Comparison of ENCODE assay signal across 17 cellular contexts in the genomic region with DNA sequence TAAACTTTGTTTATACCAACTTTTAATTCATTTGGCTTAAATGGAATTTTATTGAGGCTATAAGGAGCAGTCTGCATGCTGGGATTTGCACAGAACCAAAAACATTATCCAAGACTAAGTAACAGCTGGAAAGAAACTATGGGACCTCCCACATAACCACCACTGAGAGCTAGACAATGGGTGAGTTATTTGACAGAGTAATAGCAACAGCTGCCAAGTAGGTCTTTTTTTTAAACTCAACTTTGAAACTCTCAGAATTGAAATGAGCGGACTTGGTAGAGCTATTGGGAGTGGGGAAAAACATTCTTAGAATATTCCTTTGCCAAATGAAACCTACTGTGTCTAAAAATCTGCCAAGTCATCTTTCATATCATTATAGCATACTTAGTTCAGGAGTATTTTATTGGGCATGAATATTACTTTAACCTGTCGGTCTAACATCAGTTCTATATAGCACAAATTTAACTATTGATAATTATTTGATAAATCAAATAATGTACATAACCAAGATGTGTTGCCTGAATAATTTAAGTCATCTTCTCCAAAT.
DNase-seq lines count a peak whose midpoint lies in the region; ATAC-seq, FAIRE-seq and TF ChIP-seq lines count a peak whose summit lies in the region.
"Had no signal": no experiment of that assay in that cellular context is flagged by ENCODE, and none has a peak within 500 bp of the region (broad histone marks: within the 10 kb centered on the region; RNA-seq: fewer than 3 reads in every experiment).

No MANE protein-coding gene starts in this region.

- H4K20me1 ChIP-seq in HepG2 (ENCODE audit: insufficient read depth, low read length): no peaks in the 10 kb centered on the region

- FAIRE-seq in HepG2 (lab: Jason Lieb, UNC): no peak

- 1% methylated on average over 2 of the region's 2 CpGs for WGBS in HepG2 (ENCODE audit: low lambda C conversion rate)
- 51% methylated on average over 2 of the region's 2 CpGs for WGBS in right lobe of liver (ENCODE audit: insufficient coverage, low coverage, low lambda C conversion rate, missing lambda C conversion rate)

- intact Hi-C loops in HepG2 (cut with micrococcal nuclease; ENCODE audit: unreplicated experiment): loop anchor here (10.0 kb wide), 1 partner anchor 627 kb away; no protein-coding TSS in a partner anchor
- intact Hi-C loops in right lobe of liver (cut with DNase I): no loop called here

- no peaks in the 10 kb centered on the region for H3K4me1 Mint-ChIP-seq in activated naive CD4-positive, alpha-beta T cell treated with anti-CD3 and anti-CD28 coated beads, Interleukin-2, amount 10 ng/mL, durations not matched to agents 7 days and 5 days
- H3K4me1 Mint-ChIP-seq: activated CD4-positive, alpha-beta T cell treated with anti-CD3 and anti-CD28 coated beads, Interleukin-2, amount 10 ng/mL, durations not matched to agents 24 days and 14 days; central memory CD8-positive, alpha-beta T cell had no signal

- H3K9me3 ChIP-seq in HepG2 (ENCODE audit: low read length) (no peaks in the 10 kb centered on the region), right lobe of liver (no peaks in the 10 kb centered on the region)

- BruUV-seq in HepG2 (replicated peaks; lab: Mats Ljungman, UMichigan): no TSS peak

- TF ChIP-seq EP300 in HepG2 (IDR thresholded peaks at IDR 0.05; ENCODE audit: low read depth in 2 of 2, low read length in 2 of 2) (no peak), HepG2 (CRISPR knock-in tag; IDR thresholded peaks at IDR 0.05; ENCODE audit: borderline replicate concordance) (no peak)

- no peak for TF ChIP-seq RAD21 in HepG2 (CRISPR knock-in tag; IDR thresholded peaks at IDR 0.05)

- no peaks in the 10 kb centered on the region for H3K27me3 ChIP-seq in HepG2 (ENCODE audit: control insufficient read depth in 1 of 2, insufficient read depth in 2 of 2, low read length in 2 of 2)
- no peaks in the 10 kb centered on the region for H3K27me3 ChIP-seq in right lobe of liver

- no peak overlapping the region for H2AFZ ChIP-seq in HepG2 (ENCODE audit: low read length)

- DNase-seq in HepG2 (ENCODE audit: low spot score) (no peak), right lobe of liver (no peak), astrocyte of the hippocampus (ENCODE audit: low read depth, low spot score) (peak; percentile 76), iPS-NIHi11 (ENCODE audit: low spot score) (peak; percentile 26), GF-D8 (lab: John Stamatoyannopoulos, UW) (no peak), mucosa of gallbladder (ENCODE audit: low spot score) (no peak)
- DNase-seq in activated naive CD4-positive, alpha-beta T cell treated with anti-CD3 and anti-CD28 coated beads, Interleukin-2, amount 10 ng/mL, durations not matched to agents 7 days and 5 days: no peak
- DNase-seq: activated CD4-positive, alpha-beta T cell treated with anti-CD3 and anti-CD28 coated beads, Interleukin-2, amount 10 ng/mL, durations not matched to agents 24 days and 14 days; head of caudate nucleus; kidney; NCI-H2081; SHP77 treated with DMSO at 0.1 percent for 48 hours; T1000 had no signal

- in situ Hi-C loops in HepG2 (cut with HindIII; ENCODE audit: extremely low pct_ligation_motif_present, low pct_unique_long_range_greater_than_20kb): no loop called here

- H3K9me3 Mint-ChIP-seq in activated naive CD4-positive, alpha-beta T cell treated with anti-CD3 and anti-CD28 coated beads, Interleukin-2, amount 10 ng/mL, durations not matched to agents 7 days and 5 days: peaks cover 10% of the 10 kb centered on the region

- no peaks in the 10 kb centered on the region for H3K27me3 Mint-ChIP-seq in activated naive CD4-positive, alpha-beta T cell treated with anti-CD3 and anti-CD28 coated beads, Interleukin-2, amount 10 ng/mL, durations not matched to agents 7 days and 5 days
- H3K27me3 Mint-ChIP-seq: activated CD4-positive, alpha-beta T cell treated with anti-CD3 and anti-CD28 coated beads, Interleukin-2, amount 10 ng/mL, durations not matched to agents 24 days and 14 days; activated naive CD8-positive, alpha-beta T cell; central memory CD8-positive, alpha-beta T cell; progenitor cell of endocrine pancreas had no signal

- no peak overlapping the region for H3K9ac ChIP-seq in HepG2 (ENCODE audit: insufficient read depth, low read depth, low read length)

- POLR2A ChIA-PET in HepG2 (lab: Yijun Ruan, JAX): no interaction called here

- H3K4me3 ChIP-seq in HepG2 (replicated peaks in 1 of 3; ENCODE audit: insufficient read depth in 1 of 3, low read depth in 2 of 3, low read length in 3 of 3) (no peak overlapping the region), right lobe of liver (no peak overlapping the region)

- no peaks in the 10 kb centered on the region for H3K4me1 ChIP-seq in HepG2 (ENCODE audit: insufficient read depth, low read length)
- no peaks in the 10 kb centered on the region for H3K4me1 ChIP-seq in right lobe of liver

- H3K36me3 Mint-ChIP-seq in activated naive CD4-positive, alpha-beta T cell treated with anti-CD3 and anti-CD28 coated beads, Interleukin-2, amount 10 ng/mL, durations not matched to agents 7 days and 5 days: no peaks in the 10 kb centered on the region
- H3K36me3 Mint-ChIP-seq: activated naive CD8-positive, alpha-beta T cell had no signal

- H3K27ac Mint-ChIP-seq in activated naive CD4-positive, alpha-beta T cell treated with anti-CD3 and anti-CD28 coated beads, Interleukin-2, amount 10 ng/mL, durations not matched to agents 7 days and 5 days: no peak overlapping the region
- H3K27ac Mint-ChIP-seq: activated CD4-positive, alpha-beta T cell treated with anti-CD3 and anti-CD28 coated beads, Interleukin-2, amount 10 ng/mL, durations not matched to agents 24 days and 14 days; activated naive CD8-positive, alpha-beta T cell; progenitor cell of endocrine pancreas had no signal

- no peaks in the 10 kb centered on the region for H3K36me3 ChIP-seq in HepG2 (replicated peaks in 1 of 2; ENCODE audit: control insufficient read depth in 1 of 2, insufficient read depth in 2 of 2, low read length in 2 of 2)
- no peaks in the 10 kb centered on the region for H3K36me3 ChIP-seq in right lobe of liver

- no peaks in the 10 kb centered on the region for H3K79me2 ChIP-seq in HepG2 (ENCODE audit: insufficient read depth, low read length)

- CTCF ChIA-PET in HepG2 (lab: Yijun Ruan, JAX; ENCODE audit: low intra/inter-chr PET ratio, low total read pairs): no interaction called here
- CTCF ChIA-PET in activated naive CD4-positive, alpha-beta T cell treated with anti-CD3 and anti-CD28 coated beads, Interleukin-2, amount 10 ng/mL, durations not matched to agents 7 days and 5 days (lab: Charles Lee): no interaction called here

- H3K4me3 Mint-ChIP-seq in activated naive CD4-positive, alpha-beta T cell treated with anti-CD3 and anti-CD28 coated beads, Interleukin-2, amount 10 ng/mL, durations not matched to agents 7 days and 5 days: no peak overlapping the region
- H3K4me3 Mint-ChIP-seq: activated CD4-positive, alpha-beta T cell treated with anti-CD3 and anti-CD28 coated beads, Interleukin-2, amount 10 ng/mL, durations not matched to agents 24 days and 14 days; activated naive CD8-positive, alpha-beta T cell; central memory CD8-positive, alpha-beta T cell had no signal

- TF ChIP-seq POLR2A in HepG2 (IDR thresholded peaks at IDR 0.05; ENCODE audit: insufficient read depth in 1 of 2, low read depth in 2 of 2, low read length in 2 of 2) (no peak), right lobe of liver (IDR thresholded peaks at IDR 0.05) (no peak)

- no peak overlapping the region for H3K27ac ChIP-seq in HepG2 (ENCODE audit: extremely low read length, insufficient read depth, low read length)
- H3K27ac ChIP-seq in right lobe of liver: no peak overlapping the region

- H3K4me2 ChIP-seq in HepG2 (ENCODE audit: low read depth, low read length): no peak overlapping the region

- no peak for ATAC-seq in HepG2
- ATAC-seq in right lobe of liver: no peak
- no peak for ATAC-seq in HG02973 (IDR thresholded peaks at IDR 0.05; ENCODE audit: unreplicated experiment)

- TF ChIP-seq CTCF in HepG2 (CRISPR knock-in tag; IDR thresholded peaks at IDR 0.05) (no peak), right lobe of liver (IDR thresholded peaks at IDR 0.05) (no peak)

TF ChIP-seq in HepG2, 621 proteins besides CTCF, POLR2A, EP300 and RAD21:
- TF ChIP-seq NFE2L2 (IDR thresholded peaks at IDR 0.05; ENCODE audit: low read length) (0 out of 2 replicates have a peak, but pooled peaks have one; percentile 9), ZNF512 (CRISPR knock-in tag; IDR thresholded peaks at IDR 0.05) (no peak), REL (CRISPR knock-in tag; conservative IDR thresholded peaks at IDR 0.05) (no peak)
TF ChIP-seq in HepG2: peak in this region for 1.

Comparison
In these comparisons a context has a peak if more than half of its experiments do, and no peak if none do; other contexts are left out.
1. DNase-seq: peak in astrocyte of the hippocampus (single experiment) and iPS-NIHi11 (single experiment); none in HepG2 (single experiment), right lobe of liver (0 of 3), GF-D8 (single experiment), activated naive CD4-positive, alpha-beta T cell treated with anti-CD3 and anti-CD28 coated beads, Interleukin-2, amount 10 ng/mL, durations not matched to agents 7 days and 5 days (single experiment) and mucosa of gallbladder (single experiment).